In genomic region chr18:9348766-9349165, GRCh38 we compare ENCODE assay signal across 19 cellular contexts. TPM values are rescaled to one million over a fixed set of nuclear protein-coding genes. Genes with fewer than 3 reads are reported as not detected.
A peak's percentile ranks its signal among the peaks of the same experiment; 100 is the strongest.
DNase-seq lines count a peak whose midpoint lies in the region; ATAC-seq and TF ChIP-seq lines count a peak whose summit lies in the region.
"Had no signal": no experiment of that assay in that cellular context is flagged by ENCODE, and none has a peak within 500 bp of the region (broad histone marks: within the 10 kb centered on the region; RNA-seq: fewer than 3 reads in every experiment).

No MANE protein-coding gene starts in this region.

- no peak for DNase-seq in HFFc6
- peak in 1 of 2 experiments; percentile 61 for DNase-seq in SJSA1 (ENCODE audit: low read depth in 1 of 2, low spot score in 2 of 2)
- DNase-seq in fibroblast of the aortic adventitia (ENCODE audit: low read depth), result peak; percentile 16
- no peak for DNase-seq in left ventricle myocardium superior
- DNase-seq in A673 (ENCODE audit: low spot score), result no peak
- DNase-seq in NCI-H1105 treated with DMSO at 0.1 percent for 48 hours (lab: John Stamatoyannopoulos, UW), result no peak
- DNase-seq: activated T-cell treated with anti-CD3 and anti-CD28 coated beads, Interleukin-2, amount 50 U/mL, for 48 hours; GDM1; head of caudate nucleus; natural killer cell; NCI-H2029; SHP77; stimulated activated CD4-positive, alpha-beta T cell treated with anti-CD3 and anti-CD28 coated beads, Interleukin-4, amount 100 ng/mL, for 4 hours; T-helper 2 cell; testis had no signal

- peaks cover 20% of the 10 kb centered on the region for H3K4me1 ChIP-seq in SJSA1 (replicated peaks)
- H3K4me1 ChIP-seq in A673 (ENCODE audit: insufficient read depth, low read length, poor library complexity, severe bottlenecking), result peaks cover 8% of the 10 kb centered on the region
- H3K4me1 ChIP-seq: testis had no signal

- peak overlapping the region; percentile 73 for H3K27ac Mint-ChIP-seq in HFFc6
- H3K27ac Mint-ChIP-seq in stimulated activated memory B cell treated with anti-CD40 and anti-IgM and Interleukin-4, amounts not matched to agents 10 μg/mL and 1 μg/mL and 100 μg/mL, for 72 hours, result peak overlapping the region; percentile 52
- H3K27ac Mint-ChIP-seq: activated naive CD4-positive, alpha-beta T cell treated with anti-CD3 and anti-CD28 coated beads, Interleukin-2, amount 50 U/mL, for 24 hours; natural killer cell had no signal

- CTCF ChIA-PET in A673 (lab: Charles Lee), result no interaction called here

- peaks cover 19% of the 10 kb centered on the region for H3K36me3 Mint-ChIP-seq in HFFc6 (ENCODE audit: low read depth)
- H3K36me3 Mint-ChIP-seq in stimulated activated memory B cell treated with anti-CD40 and anti-IgM and Interleukin-4, amounts not matched to agents 10 μg/mL and 1 μg/mL and 100 μg/mL, for 72 hours, result peaks cover 7% of the 10 kb centered on the region
- H3K36me3 Mint-ChIP-seq: natural killer cell had no signal

- H3K4me3 Mint-ChIP-seq in HFFc6, result peak overlapping the region; percentile 48; the same call in 1 of the 2 replicates
- no peak overlapping the region for H3K4me3 Mint-ChIP-seq in stimulated activated memory B cell treated with anti-CD40 and anti-IgM and Interleukin-4, amounts not matched to agents 10 μg/mL and 1 μg/mL and 100 μg/mL, for 72 hours
- H3K4me3 Mint-ChIP-seq: activated naive CD4-positive, alpha-beta T cell treated with anti-CD3 and anti-CD28 coated beads, Interleukin-2, amount 50 U/mL, for 24 hours; natural killer cell had no signal

- H3K27ac ChIP-seq in SJSA1 (peak overlapping the region; percentile 77), A673 (ENCODE audit: low read depth, low read length, poor library complexity, severe bottlenecking) (no peak overlapping the region)
- H3K27ac ChIP-seq: BLaER1, testis had no signal

- POLR2A ChIA-PET in A673 (lab: Charles Lee; ENCODE audit: low non-redundant PET), result interaction anchor here (0.6 kb wide), 1 partner anchor 537 kb away, joined by 5 read pairs; no protein-coding TSS in a partner anchor

- H3K27me3 ChIP-seq in SJSA1 (replicated peaks) (no peaks in the 10 kb centered on the region), A673 (replicated peaks; ENCODE audit: insufficient read depth, low read depth, low read length, poor library complexity) (no peaks in the 10 kb centered on the region)
- H3K27me3 ChIP-seq: BLaER1, testis had no signal

- H3K4me1 Mint-ChIP-seq in HFFc6 (ENCODE audit: low read depth), result peaks cover 28% of the 10 kb centered on the region
- H3K4me1 Mint-ChIP-seq in stimulated activated memory B cell treated with anti-CD40 and anti-IgM and Interleukin-4, amounts not matched to agents 10 μg/mL and 1 μg/mL and 100 μg/mL, for 72 hours, result peaks cover 18% of the 10 kb centered on the region
- H3K4me1 Mint-ChIP-seq: natural killer cell had no signal

- no peak for TF ChIP-seq CTCF in HFFc6 (IDR thresholded peaks at IDR 0.05)
- no peak for TF ChIP-seq CTCF in fibroblast of the aortic adventitia (IDR thresholded peaks at IDR 0.05; ENCODE audit: insufficient read depth, low read length)
- no peak for TF ChIP-seq CTCF in A673 (conservative IDR thresholded peaks at IDR 0.05; ENCODE audit: low read depth, low read length)

- H3K4me3 ChIP-seq in SJSA1 (no peak overlapping the region), fibroblast of the aortic adventitia (ENCODE audit: low read depth, low read length) (no peak overlapping the region), A673 (ENCODE audit: low read depth, low read length, poor library complexity, severe bottlenecking) (no peak overlapping the region)
- H3K4me3 ChIP-seq: BLaER1, lung, testis had no signal

- no peaks in the 10 kb centered on the region for H3K9me3 Mint-ChIP-seq in HFFc6
- no peaks in the 10 kb centered on the region for H3K9me3 Mint-ChIP-seq in stimulated activated memory B cell treated with anti-CD40 and anti-IgM and Interleukin-4, amounts not matched to agents 10 μg/mL and 1 μg/mL and 100 μg/mL, for 72 hours
- H3K9me3 Mint-ChIP-seq: activated naive CD4-positive, alpha-beta T cell treated with anti-CD3 and anti-CD28 coated beads, Interleukin-2, amount 50 U/mL, for 24 hours; natural killer cell had no signal

- H3K36me3 ChIP-seq in SJSA1 (peaks cover 19% of the 10 kb centered on the region), A673 (ENCODE audit: insufficient read depth, low read length, poor library complexity, severe bottlenecking) (no peaks in the 10 kb centered on the region)

- no peaks in the 10 kb centered on the region for H3K27me3 Mint-ChIP-seq in HFFc6 (ENCODE audit: insufficient read depth)
- no peaks in the 10 kb centered on the region for H3K27me3 Mint-ChIP-seq in stimulated activated memory B cell treated with anti-CD40 and anti-IgM and Interleukin-4, amounts not matched to agents 10 μg/mL and 1 μg/mL and 100 μg/mL, for 72 hours
- H3K27me3 Mint-ChIP-seq: activated naive CD4-positive, alpha-beta T cell treated with anti-CD3 and anti-CD28 coated beads, Interleukin-2, amount 50 U/mL, for 24 hours had no signal

- intact Hi-C loops in left ventricle myocardium superior (cut with micrococcal nuclease) (no loop called here), A673 (cut with micrococcal nuclease; ENCODE audit: unreplicated experiment) (no loop called here)

- no peak for ATAC-seq in stimulated activated memory B cell treated with anti-CD40 and anti-IgM and Interleukin-4, amounts not matched to agents 10 μg/mL and 1 μg/mL and 100 μg/mL, for 72 hours
- ATAC-seq in left ventricle myocardium superior, result no peak
- ATAC-seq: natural killer cell had no signal

- H3K9me3 ChIP-seq in SJSA1 (replicated peaks) (no peaks in the 10 kb centered on the region), A673 (ENCODE audit: low read depth, low read length, poor library complexity, severe bottlenecking) (no peaks in the 10 kb centered on the region)
- H3K9me3 ChIP-seq: testis had no signal

- BruUV-seq in A673 (replicated peaks; lab: Mats Ljungman, UMichigan), result no TSS peak

RNA-seq across cellular contexts. Expression of gene TWSG1, which starts 14.2 kb away (rescaled TPM):
- total RNA-seq in HFFc6 (2021; fragmentation: NEBNext Ultra II Directional; extraction: Animal tissue kit (Norgen Biotek cat#: 25700)), result 100 to 1,000 TPM; 119 to 153 (median 138) TPM
- 110 and 153 TPM in 2 replicates for total RNA-seq in SJSA1 (2014; rRNA removed; shearing (Covaris generic))
- total RNA-seq in fibroblast of the aortic adventitia (ENCODE audit: low replicate concordance) (157 and 205 TPM in 2 replicates), left ventricle myocardium superior (10.0 TPM), A673 (2021) (33.6 and 34.9 TPM in 2 replicates)
